In the genomic region with DNA sequence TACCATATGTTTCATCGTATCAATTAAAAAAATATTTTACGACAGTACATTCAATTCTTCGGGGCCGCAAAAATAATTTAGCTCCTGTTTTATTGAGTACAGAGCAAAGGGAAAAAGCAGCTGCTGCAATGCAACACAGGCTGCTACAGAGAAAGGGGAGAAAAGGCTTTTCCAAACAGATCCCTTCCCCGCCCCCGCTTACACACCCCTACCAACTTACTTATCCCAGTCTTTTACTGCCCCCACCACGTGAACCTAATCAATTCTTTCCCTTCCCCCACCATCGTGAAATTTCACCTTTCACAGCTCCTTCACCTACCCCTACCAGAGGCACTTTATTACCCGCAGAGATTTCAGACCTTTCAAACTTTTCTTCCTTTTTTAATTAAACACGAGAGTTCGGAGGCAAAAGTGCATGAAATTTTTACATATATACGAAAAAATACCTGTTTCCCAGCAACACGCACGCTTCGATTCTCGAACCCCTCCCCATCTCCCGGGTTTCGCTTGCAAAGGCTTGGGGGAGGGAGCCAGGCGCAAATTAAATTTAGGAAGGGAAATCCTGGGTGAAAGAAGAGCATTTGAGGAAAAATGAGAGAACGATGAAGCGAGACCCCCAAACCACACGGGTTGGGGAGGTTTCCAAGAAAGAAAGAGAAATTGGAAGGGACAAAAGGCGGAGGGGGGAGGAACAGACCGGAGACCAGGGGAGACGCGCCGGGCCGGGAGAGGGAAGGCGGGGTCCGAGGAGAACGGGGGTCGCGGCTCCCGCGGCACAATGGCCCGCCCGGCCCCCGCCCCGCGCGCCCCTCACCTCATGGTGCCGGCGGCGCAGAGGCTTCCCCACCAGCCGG, we compare ENCODE assay signal across 1 cellular context.
TF ChIP-seq lines count a peak whose summit lies in the region.

No MANE protein-coding gene starts in this region.

TF ChIP-seq in HepG2, 621 proteins besides CTCF, POLR2A, EP300 and RAD21 (continued from another document and continues in another):
- TF ChIP-seq, protein P1, sequence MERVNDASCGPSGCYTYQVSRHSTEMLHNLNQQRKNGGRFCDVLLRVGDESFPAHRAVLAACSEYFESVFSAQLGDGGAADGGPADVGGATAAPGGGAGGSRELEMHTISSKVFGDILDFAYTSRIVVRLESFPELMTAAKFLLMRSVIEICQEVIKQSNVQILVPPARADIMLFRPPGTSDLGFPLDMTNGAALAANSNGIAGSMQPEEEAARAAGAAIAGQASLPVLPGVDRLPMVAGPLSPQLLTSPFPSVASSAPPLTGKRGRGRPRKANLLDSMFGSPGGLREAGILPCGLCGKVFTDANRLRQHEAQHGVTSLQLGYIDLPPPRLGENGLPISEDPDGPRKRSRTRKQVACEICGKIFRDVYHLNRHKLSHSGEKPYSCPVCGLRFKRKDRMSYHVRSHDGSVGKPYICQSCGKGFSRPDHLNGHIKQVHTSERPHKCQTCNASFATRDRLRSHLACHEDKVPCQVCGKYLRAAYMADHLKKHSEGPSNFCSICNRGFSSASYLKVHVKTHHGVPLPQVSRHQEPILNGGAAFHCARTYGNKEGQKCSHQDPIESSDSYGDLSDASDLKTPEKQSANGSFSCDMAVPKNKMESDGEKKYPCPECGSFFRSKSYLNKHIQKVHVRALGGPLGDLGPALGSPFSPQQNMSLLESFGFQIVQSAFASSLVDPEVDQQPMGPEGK (CRISPR knock-in tag; IDR thresholded peaks at IDR 0.05): peak; percentile 64
- TF ChIP-seq ZNF605 (CRISPR knock-in tag; IDR thresholded peaks at IDR 0.05): no peak
- no peak for TF ChIP-seq ZSCAN29 (CRISPR knock-in tag; conservative IDR thresholded peaks at IDR 0.05)
- TF ChIP-seq, protein P2, sequence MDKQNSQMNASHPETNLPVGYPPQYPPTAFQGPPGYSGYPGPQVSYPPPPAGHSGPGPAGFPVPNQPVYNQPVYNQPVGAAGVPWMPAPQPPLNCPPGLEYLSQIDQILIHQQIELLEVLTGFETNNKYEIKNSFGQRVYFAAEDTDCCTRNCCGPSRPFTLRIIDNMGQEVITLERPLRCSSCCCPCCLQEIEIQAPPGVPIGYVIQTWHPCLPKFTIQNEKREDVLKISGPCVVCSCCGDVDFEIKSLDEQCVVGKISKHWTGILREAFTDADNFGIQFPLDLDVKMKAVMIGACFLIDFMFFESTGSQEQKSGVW (CRISPR knock-in tag; IDR thresholded peaks at IDR 0.05; ENCODE audit: borderline replicate concordance): no peak
- TF ChIP-seq ZNF746 (CRISPR knock-in tag; IDR thresholded peaks at IDR 0.05): peak; percentile 46; the same call in 1 of the 2 replicates
- TF ChIP-seq HOXA5 (CRISPR knock-in tag; IDR thresholded peaks at IDR 0.05): no peak; the same call in 1 of the 2 replicates
- TF ChIP-seq, protein P3, sequence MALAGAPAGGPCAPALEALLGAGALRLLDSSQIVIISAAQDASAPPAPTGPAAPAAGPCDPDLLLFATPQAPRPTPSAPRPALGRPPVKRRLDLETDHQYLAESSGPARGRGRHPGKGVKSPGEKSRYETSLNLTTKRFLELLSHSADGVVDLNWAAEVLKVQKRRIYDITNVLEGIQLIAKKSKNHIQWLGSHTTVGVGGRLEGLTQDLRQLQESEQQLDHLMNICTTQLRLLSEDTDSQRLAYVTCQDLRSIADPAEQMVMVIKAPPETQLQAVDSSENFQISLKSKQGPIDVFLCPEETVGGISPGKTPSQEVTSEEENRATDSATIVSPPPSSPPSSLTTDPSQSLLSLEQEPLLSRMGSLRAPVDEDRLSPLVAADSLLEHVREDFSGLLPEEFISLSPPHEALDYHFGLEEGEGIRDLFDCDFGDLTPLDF (CRISPR knock-in tag; IDR thresholded peaks at IDR 0.05): 0 out of 2 replicates have a peak, but pooled peaks have one; percentile 33
- no peak for TF ChIP-seq THAP11 (CRISPR knock-in tag; IDR thresholded peaks at IDR 0.05)
- no peak for TF ChIP-seq KLF13 (CRISPR knock-in tag; IDR thresholded peaks at IDR 0.05)
- no peak for TF ChIP-seq SNRNP70 (IDR thresholded peaks at IDR 0.05; ENCODE audit: low read depth, low read length)
- no peak for TF ChIP-seq YEATS2 (CRISPR knock-in tag; IDR thresholded peaks at IDR 0.05; ENCODE audit: borderline replicate concordance)
- TF ChIP-seq SAFB2 (CRISPR knock-in tag; IDR thresholded peaks at IDR 0.05; ENCODE audit: borderline replicate concordance, low read depth): no peak
- 0 out of 2 replicates have a peak, but pooled peaks have one; percentile 6 for TF ChIP-seq ZNF788 (CRISPR knock-in tag; IDR thresholded peaks at IDR 0.05; ENCODE audit: borderline replicate concordance)
- no peak for TF ChIP-seq SP4 (CRISPR knock-in tag; IDR thresholded peaks at IDR 0.05)
- TF ChIP-seq, protein P4, sequence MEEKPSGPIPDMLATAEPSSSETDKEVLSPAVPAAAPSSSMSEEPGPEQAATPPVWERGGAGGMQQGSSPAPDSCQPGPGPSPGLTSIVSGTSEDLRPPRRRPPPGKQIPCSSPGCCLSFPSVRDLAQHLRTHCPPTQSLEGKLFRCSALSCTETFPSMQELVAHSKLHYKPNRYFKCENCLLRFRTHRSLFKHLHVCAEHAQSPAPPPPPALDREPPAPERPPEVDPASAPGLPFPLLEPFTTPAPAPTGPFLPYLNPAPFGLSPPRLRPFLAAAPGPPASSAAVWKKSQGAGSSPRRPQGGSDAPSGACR (CRISPR knock-in tag; IDR thresholded peaks at IDR 0.05): no peak
- TF ChIP-seq TOPORS (CRISPR knock-in tag; IDR thresholded peaks at IDR 0.05): no peak
- 0 out of 2 replicates have a peak, but pooled peaks have one; percentile 17 for TF ChIP-seq GATAD2A (CRISPR knock-in tag; IDR thresholded peaks at IDR 0.05)
- TF ChIP-seq, protein P5, sequence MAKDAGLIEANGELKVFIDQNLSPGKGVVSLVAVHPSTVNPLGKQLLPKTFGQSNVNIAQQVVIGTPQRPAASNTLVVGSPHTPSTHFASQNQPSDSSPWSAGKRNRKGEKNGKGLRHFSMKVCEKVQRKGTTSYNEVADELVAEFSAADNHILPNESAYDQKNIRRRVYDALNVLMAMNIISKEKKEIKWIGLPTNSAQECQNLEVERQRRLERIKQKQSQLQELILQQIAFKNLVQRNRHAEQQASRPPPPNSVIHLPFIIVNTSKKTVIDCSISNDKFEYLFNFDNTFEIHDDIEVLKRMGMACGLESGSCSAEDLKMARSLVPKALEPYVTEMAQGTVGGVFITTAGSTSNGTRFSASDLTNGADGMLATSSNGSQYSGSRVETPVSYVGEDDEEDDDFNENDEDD (CRISPR knock-in tag; IDR thresholded peaks at IDR 0.05; ENCODE audit: borderline replicate concordance): no peak
- 0 out of 2 replicates have a peak, but pooled peaks have one; percentile 25 for TF ChIP-seq SAP130 (CRISPR knock-in tag; IDR thresholded peaks at IDR 0.05; ENCODE audit: low read depth)
- no peak for TF ChIP-seq RNF2 (conservative IDR thresholded peaks at IDR 0.05; ENCODE audit: low read depth)
- no peak for TF ChIP-seq ZFP37 (CRISPR knock-in tag; IDR thresholded peaks at IDR 0.05; ENCODE audit: borderline replicate concordance)
- TF ChIP-seq, protein P6, sequence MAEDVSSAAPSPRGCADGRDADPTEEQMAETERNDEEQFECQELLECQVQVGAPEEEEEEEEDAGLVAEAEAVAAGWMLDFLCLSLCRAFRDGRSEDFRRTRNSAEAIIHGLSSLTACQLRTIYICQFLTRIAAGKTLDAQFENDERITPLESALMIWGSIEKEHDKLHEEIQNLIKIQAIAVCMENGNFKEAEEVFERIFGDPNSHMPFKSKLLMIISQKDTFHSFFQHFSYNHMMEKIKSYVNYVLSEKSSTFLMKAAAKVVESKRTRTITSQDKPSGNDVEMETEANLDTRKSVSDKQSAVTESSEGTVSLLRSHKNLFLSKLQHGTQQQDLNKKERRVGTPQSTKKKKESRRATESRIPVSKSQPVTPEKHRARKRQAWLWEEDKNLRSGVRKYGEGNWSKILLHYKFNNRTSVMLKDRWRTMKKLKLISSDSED (CRISPR knock-in tag; IDR thresholded peaks at IDR 0.05): no peak
- TF ChIP-seq, protein P7, sequence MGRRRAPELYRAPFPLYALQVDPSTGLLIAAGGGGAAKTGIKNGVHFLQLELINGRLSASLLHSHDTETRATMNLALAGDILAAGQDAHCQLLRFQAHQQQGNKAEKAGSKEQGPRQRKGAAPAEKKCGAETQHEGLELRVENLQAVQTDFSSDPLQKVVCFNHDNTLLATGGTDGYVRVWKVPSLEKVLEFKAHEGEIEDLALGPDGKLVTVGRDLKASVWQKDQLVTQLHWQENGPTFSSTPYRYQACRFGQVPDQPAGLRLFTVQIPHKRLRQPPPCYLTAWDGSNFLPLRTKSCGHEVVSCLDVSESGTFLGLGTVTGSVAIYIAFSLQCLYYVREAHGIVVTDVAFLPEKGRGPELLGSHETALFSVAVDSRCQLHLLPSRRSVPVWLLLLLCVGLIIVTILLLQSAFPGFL (CRISPR knock-in tag; IDR thresholded peaks at IDR 0.05): no peak
- TF ChIP-seq ATM (IDR thresholded peaks at IDR 0.05; ENCODE audit: borderline replicate concordance): no peak
- TF ChIP-seq, protein P8, sequence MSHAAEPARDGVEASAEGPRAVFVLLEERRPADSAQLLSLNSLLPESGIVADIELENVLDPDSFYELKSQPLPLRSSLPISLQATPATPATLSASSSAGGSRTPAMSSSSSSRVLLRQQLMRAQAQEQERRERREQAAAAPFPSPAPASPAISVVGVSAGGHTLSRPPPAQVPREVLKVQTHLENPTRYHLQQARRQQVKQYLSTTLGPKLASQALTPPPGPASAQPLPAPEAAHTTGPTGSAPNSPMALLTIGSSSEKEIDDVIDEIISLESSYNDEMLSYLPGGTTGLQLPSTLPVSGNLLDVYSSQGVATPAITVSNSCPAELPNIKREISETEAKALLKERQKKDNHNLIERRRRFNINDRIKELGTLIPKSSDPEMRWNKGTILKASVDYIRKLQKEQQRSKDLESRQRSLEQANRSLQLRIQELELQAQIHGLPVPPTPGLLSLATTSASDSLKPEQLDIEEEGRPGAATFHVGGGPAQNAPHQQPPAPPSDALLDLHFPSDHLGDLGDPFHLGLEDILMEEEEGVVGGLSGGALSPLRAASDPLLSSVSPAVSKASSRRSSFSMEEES (CRISPR knock-in tag; IDR thresholded peaks at IDR 0.05): no peak
- TF ChIP-seq JUN (CRISPR knock-in tag; IDR thresholded peaks at IDR 0.05): no peak
- no peak for TF ChIP-seq JUND (CRISPR knock-in tag; IDR thresholded peaks at IDR 0.05)
- no peak for TF ChIP-seq CREB1 (IDR thresholded peaks at IDR 0.05)
- TF ChIP-seq CREB1 (CRISPR knock-in tag; IDR thresholded peaks at IDR 0.05): peak; percentile 34; the same call in 1 of the 2 replicates
- no peak for TF ChIP-seq SMAD1 (CRISPR knock-in tag; IDR thresholded peaks at IDR 0.05; ENCODE audit: borderline replicate concordance, low read depth)
- TF ChIP-seq ZSCAN9 (CRISPR knock-in tag; IDR thresholded peaks at IDR 0.05; ENCODE audit: borderline replicate concordance): no peak
- TF ChIP-seq, protein P9, sequence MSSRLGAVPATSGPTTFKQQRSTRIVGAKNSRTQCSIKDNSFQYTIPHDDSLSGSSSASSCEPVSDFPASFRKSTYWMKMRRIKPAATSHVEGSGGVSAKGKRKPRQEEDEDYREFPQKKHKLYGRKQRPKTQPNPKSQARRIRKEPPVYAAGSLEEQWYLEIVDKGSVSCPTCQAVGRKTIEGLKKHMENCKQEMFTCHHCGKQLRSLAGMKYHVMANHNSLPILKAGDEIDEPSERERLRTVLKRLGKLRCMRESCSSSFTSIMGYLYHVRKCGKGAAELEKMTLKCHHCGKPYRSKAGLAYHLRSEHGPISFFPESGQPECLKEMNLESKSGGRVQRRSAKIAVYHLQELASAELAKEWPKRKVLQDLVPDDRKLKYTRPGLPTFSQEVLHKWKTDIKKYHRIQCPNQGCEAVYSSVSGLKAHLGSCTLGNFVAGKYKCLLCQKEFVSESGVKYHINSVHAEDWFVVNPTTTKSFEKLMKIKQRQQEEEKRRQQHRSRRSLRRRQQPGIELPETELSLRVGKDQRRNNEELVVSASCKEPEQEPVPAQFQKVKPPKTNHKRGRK (CRISPR knock-in tag; IDR thresholded peaks at IDR 0.05): no peak
- TF ChIP-seq, protein P10, sequence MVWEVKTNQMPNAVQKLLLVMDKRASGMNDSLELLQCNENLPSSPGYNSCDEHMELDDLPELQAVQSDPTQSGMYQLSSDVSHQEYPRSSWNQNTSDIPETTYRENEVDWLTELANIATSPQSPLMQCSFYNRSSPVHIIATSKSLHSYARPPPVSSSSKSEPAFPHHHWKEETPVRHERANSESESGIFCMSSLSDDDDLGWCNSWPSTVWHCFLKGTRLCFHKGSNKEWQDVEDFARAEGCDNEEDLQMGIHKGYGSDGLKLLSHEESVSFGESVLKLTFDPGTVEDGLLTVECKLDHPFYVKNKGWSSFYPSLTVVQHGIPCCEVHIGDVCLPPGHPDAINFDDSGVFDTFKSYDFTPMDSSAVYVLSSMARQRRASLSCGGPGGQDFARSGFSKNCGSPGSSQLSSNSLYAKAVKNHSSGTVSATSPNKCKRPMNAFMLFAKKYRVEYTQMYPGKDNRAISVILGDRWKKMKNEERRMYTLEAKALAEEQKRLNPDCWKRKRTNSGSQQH (CRISPR knock-in tag; IDR thresholded peaks at IDR 0.05; ENCODE audit: low read depth): no peak
- TF ChIP-seq RXRA (CRISPR knock-in tag; IDR thresholded peaks at IDR 0.05): no peak
- no peak for TF ChIP-seq SMAD9 (CRISPR knock-in tag; IDR thresholded peaks at IDR 0.05)
- TF ChIP-seq REXO4 (CRISPR knock-in tag; IDR thresholded peaks at IDR 0.05; ENCODE audit: borderline replicate concordance): no peak
- TF ChIP-seq POLR2G (IDR thresholded peaks at IDR 0.05; ENCODE audit: low read depth, low read length): no peak
- TF ChIP-seq CBX1 (IDR thresholded peaks at IDR 0.05; ENCODE audit: low read depth): no peak
- no peak for TF ChIP-seq NCOA2 (CRISPR knock-in tag; IDR thresholded peaks at IDR 0.05)
- no peak for TF ChIP-seq ZNF570 (CRISPR knock-in tag; IDR thresholded peaks at IDR 0.05; ENCODE audit: borderline replicate concordance)
- TF ChIP-seq, protein P11, sequence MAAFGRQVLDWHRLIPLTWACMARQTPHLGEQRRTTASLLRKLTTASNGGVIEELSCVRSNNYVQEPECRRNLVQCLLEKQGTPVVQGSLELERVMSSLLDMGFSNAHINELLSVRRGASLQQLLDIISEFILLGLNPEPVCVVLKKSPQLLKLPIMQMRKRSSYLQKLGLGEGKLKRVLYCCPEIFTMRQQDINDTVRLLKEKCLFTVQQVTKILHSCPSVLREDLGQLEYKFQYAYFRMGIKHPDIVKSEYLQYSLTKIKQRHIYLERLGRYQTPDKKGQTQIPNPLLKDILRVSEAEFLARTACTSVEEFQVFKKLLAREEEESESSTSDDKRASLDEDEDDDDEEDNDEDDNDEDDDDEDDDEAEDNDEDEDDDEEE (CRISPR knock-in tag; IDR thresholded peaks at IDR 0.05): no peak
- TF ChIP-seq EEA1 (CRISPR knock-in tag; IDR thresholded peaks at IDR 0.05; ENCODE audit: borderline replicate concordance): no peak
- no peak for TF ChIP-seq IRF2 (CRISPR knock-in tag; IDR thresholded peaks at IDR 0.05)
- TF ChIP-seq GFI1 (CRISPR knock-in tag; IDR thresholded peaks at IDR 0.05; ENCODE audit: borderline replicate concordance): 0 out of 2 replicates have a peak, but pooled peaks have one; percentile 27
- no peak for TF ChIP-seq U2AF2 (IDR thresholded peaks at IDR 0.05; ENCODE audit: low read depth, low read length)
- TF ChIP-seq ZNF17 (CRISPR knock-in tag; IDR thresholded peaks at IDR 0.05): no peak
- peak; percentile 38; the same call in 1 of the 2 replicates for TF ChIP-seq SIN3B (IDR thresholded peaks at IDR 0.05; ENCODE audit: low read length)
- TF ChIP-seq, protein P12, sequence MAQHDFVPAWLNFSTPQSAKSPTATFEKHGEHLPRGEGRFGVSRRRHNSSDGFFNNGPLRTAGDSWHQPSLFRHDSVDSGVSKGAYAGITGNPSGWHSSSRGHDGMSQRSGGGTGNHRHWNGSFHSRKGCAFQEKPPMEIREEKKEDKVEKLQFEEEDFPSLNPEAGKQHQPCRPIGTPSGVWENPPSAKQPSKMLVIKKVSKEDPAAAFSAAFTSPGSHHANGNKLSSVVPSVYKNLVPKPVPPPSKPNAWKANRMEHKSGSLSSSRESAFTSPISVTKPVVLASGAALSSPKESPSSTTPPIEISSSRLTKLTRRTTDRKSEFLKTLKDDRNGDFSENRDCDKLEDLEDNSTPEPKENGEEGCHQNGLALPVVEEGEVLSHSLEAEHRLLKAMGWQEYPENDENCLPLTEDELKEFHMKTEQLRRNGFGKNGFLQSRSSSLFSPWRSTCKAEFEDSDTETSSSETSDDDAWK (CRISPR knock-in tag; IDR thresholded peaks at IDR 0.05): no peak
